Comparison of ENCODE assay signal across 18 cellular contexts in the genomic region with DNA sequence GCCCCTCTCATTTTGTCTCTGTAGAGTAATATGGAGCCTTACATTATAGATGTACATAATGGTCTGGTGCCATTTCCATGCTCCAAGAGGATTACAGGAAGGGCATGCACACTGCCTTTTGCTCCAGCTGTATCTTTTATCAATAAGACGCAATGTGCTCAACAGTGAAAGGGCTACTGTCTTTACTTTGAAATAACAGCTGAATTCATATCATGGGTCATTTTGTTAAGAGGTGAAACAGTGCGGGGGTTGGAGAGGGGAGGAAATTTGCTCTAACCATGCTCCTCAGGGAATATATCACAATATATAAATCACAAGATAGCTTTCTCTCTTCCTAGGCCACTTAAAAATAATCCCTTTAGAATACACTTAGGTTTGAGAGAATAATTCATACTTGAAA.
"Had no signal": no experiment of that assay in that cellular context is flagged by ENCODE, and none has a peak within 500 bp of the region (broad histone marks: within the 10 kb centered on the region; RNA-seq: fewer than 3 reads in every experiment).

No MANE protein-coding gene starts in this region.

- H3K27me3 ChIP-seq: right lobe of liver, tibial nerve, vagina had no signal

- ATAC-seq: left cardiac atrium, lower lobe of right lung, right lobe of liver had no signal

- H3K4me3 ChIP-seq: lower lobe of right lung, right lobe of liver, smooth muscle cell, tibial nerve, vagina had no signal

- H3K4me3 Mint-ChIP-seq: activated CD4-positive, alpha-beta T cell treated with anti-CD3 and anti-CD28 coated beads, Interleukin-2, amount 10 ng/mL, durations not matched to agents 7 days and 5 days; activated naive CD8-positive, alpha-beta T cell; mesothelial cell of epicardium; neural crest cell had no signal

- H3K27ac Mint-ChIP-seq: activated CD4-positive, alpha-beta T cell treated with anti-CD3 and anti-CD28 coated beads, Interleukin-2, amount 10 ng/mL, durations not matched to agents 7 days and 5 days; activated naive CD8-positive, alpha-beta T cell; mesothelial cell of epicardium had no signal

- H3K36me3 ChIP-seq: lower lobe of right lung, right lobe of liver, tibial nerve, vagina had no signal

- H3K36me3 Mint-ChIP-seq: activated naive CD8-positive, alpha-beta T cell; mesothelial cell of epicardium had no signal

- DNase-seq: activated CD4-positive, alpha-beta T cell treated with anti-CD3 and anti-CD28 coated beads, Interleukin-2, amount 10 ng/mL, durations not matched to agents 7 days and 5 days; activated CD8-positive, alpha-beta memory T cell treated with anti-CD3 and anti-CD28 coated beads for 24 hours; activated gamma-delta T cell treated with Interleukin-2 at 50 U/mL for 16 hours; amniotic stem cell; caudate nucleus; left cardiac atrium; lower lobe of right lung; right lobe of liver; stimulated activated CD4-positive, alpha-beta T cell treated with anti-CD3 and anti-CD28 coated beads, Interleukin-4, amount 100 ng/mL, for 4 hours; stimulated activated CD8-positive, alpha-beta memory T cell treated with anti-CD3 and anti-CD28 coated beads, Interleukin-4, amount 100 ng/mL, for 48 hours; stimulated activated naive CD4-positive, alpha-beta T cell treated with Interleukin-2 at 50 U/mL for 16 hours; substantia nigra had no signal

- H3K4me1 ChIP-seq: lower lobe of right lung, right lobe of liver, tibial nerve, vagina had no signal

- H3K4me1 Mint-ChIP-seq: mesothelial cell of epicardium had no signal

- H3K27ac ChIP-seq: lower lobe of right lung, right lobe of liver, tibial nerve, vagina had no signal

- H3K27me3 Mint-ChIP-seq: activated CD4-positive, alpha-beta T cell treated with anti-CD3 and anti-CD28 coated beads, Interleukin-2, amount 10 ng/mL, durations not matched to agents 7 days and 5 days; activated naive CD8-positive, alpha-beta T cell had no signal

- H3K9me3 ChIP-seq: lower lobe of right lung, right lobe of liver, tibial nerve, vagina had no signal
